ENCODE assay signal across 1 cellular context in the genomic region with DNA sequence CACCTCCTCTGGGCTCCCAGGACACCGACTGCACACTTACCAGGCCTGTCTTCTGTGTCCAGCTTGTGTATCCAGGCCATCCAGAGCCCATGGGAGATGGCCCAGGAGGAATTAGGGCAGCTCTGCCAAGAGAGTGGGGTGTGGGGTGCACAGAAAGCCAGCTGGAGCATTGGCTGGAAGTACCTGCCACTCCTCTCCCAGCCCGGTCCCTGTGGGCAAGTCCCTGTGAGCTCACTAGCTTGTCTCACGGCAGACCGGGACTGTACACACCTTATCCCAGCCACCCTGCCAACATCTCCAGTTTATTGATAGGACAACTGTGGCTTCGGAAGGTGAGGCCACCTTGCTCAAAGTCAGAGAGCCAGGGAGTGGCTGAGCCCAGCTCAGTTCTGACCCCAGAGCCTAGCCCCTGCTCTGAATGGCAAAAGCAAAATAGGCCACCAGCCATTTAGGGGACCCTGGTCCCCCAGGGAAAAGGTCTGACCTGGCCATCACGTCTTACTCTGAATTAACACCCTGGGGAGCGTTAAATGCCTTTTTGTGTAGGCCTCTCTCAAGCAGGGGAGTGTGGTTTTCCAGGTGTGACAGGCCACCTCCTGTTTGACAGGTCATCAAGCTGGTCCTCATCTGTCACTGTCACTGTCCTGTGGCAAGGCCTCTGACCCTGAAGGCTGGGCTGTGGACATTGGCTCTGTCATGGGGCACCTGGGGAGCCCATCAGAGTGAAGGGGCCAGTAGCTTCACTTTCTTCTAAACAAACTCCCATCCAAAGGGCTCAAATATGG.
TF ChIP-seq lines count a peak whose summit lies in the region.

No MANE protein-coding gene starts in this region.

TF ChIP-seq in liver, 16 proteins besides CTCF, POLR2A, EP300 and RAD21 (continued from another document):
- TF ChIP-seq ZBTB33 (IDR thresholded peaks at IDR 0.05) (no peak), YY1 (IDR thresholded peaks at IDR 0.05) (no peak), RXRA (IDR thresholded peaks at IDR 0.05) (peak; percentile 31 to 52), JUND (IDR thresholded peaks at IDR 0.05) (peak in 1 of 2 donors; percentile 10), NR2F2 (IDR thresholded peaks at IDR 0.05) (no peak)
- TF ChIP-seq, protein P1, sequence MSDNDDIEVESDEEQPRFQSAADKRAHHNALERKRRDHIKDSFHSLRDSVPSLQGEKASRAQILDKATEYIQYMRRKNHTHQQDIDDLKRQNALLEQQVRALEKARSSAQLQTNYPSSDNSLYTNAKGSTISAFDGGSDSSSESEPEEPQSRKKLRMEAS (IDR thresholded peaks at IDR 0.05), result no peak
TF ChIP-seq in liver: peak in this region for 5.
